In genomic region chr10:80805343-80806020, GRCh38 we compare ENCODE assay signal across 1 cellular context.
TF ChIP-seq lines count a peak whose summit lies in the region.

No MANE protein-coding gene starts in this region.

TF ChIP-seq in K562, 482 proteins besides CTCF, POLR2A, EP300 and RAD21:
- TF ChIP-seq, protein P1, sequence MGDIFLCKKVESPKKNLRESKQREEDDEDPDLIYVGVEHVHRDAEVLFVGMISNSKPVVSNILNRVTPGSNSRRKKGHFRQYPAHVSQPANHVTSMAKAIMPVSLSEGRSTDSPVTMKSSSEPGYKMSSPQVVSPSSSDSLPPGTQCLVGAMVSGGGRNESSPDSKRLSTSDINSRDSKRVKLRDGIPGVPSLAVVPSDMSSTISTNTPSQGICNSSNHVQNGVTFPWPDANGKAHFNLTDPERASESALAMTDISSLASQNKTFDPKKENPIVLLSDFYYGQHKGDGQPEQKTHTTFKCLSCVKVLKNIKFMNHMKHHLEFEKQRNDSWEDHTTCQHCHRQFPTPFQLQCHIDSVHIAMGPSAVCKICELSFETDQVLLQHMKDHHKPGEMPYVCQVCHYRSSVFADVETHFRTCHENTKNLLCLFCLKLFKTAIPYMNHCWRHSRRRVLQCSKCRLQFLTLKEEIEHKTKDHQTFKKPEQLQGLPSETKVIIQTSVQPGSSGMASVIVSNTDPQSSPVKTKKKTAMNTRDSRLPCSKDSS (IDR thresholded peaks at IDR 0.05; ENCODE audit: low read depth, partially characterized antibody): peak; percentile 60
- TF ChIP-seq TRIM28 (IDR thresholded peaks at IDR 0.05) (0 out of 2 replicates have a peak, but pooled peaks have one; percentile 30), ZNF561 (CRISPR knock-in tag; conservative IDR thresholded peaks at IDR 0.05) (0 out of 2 replicates have a peak, but pooled peaks have one; percentile 38), FOXJ2 (tag; IDR thresholded peaks at IDR 0.05) (no peak), NR3C1 (CRISPR knock-in tag; IDR thresholded peaks at IDR 0.05) (no peak), CBX3 (IDR thresholded peaks at IDR 0.05; ENCODE audit: borderline replicate concordance in 1 of 2, low read length in 2 of 2) (peak in 1 of 2 experiments; percentile 97; a peak in 2 of 3 replicates), CBX5 (IDR thresholded peaks at IDR 0.05; ENCODE audit: borderline replicate concordance, low read depth) (peak; percentile 90)
